Comparison of ENCODE assay signal across 8 cellular contexts in genomic region chr11:34468209-34468841, GRCh38. TPM values are rescaled to one million over a fixed set of nuclear protein-coding genes. Genes with fewer than 3 reads are reported as not detected.
DNase-seq lines count a peak whose midpoint lies in the region; ATAC-seq and TF ChIP-seq lines count a peak whose summit lies in the region.
"Had no signal": no experiment of that assay in that cellular context is flagged by ENCODE, and none has a peak within 500 bp of the region (broad histone marks: within the 10 kb centered on the region; RNA-seq: fewer than 3 reads in every experiment).

No MANE protein-coding gene starts in this region.

- ATAC-seq in HG02870 (IDR thresholded peaks at IDR 0.05; ENCODE audit: unreplicated experiment): no peak

- no peak overlapping the region for H3K27ac ChIP-seq in substantia nigra (ENCODE audit: low read depth, low read length, poor library complexity, severe bottlenecking)

- H3K4me1 Mint-ChIP-seq in activated CD4-positive, alpha-beta memory T cell treated with anti-CD3 and anti-CD28 coated beads, Interleukin-2, amount 10 ng/mL, durations not matched to agents 7 days and 5 days: peaks cover 6% of the 10 kb centered on the region
- H3K4me1 Mint-ChIP-seq in glutamatergic neuron (ENCODE audit: low read depth, unreplicated experiment): no peaks in the 10 kb centered on the region

- no peaks in the 10 kb centered on the region for H3K27me3 Mint-ChIP-seq in activated CD4-positive, alpha-beta memory T cell treated with anti-CD3 and anti-CD28 coated beads, Interleukin-2, amount 10 ng/mL, durations not matched to agents 7 days and 5 days
- no peaks in the 10 kb centered on the region for H3K27me3 Mint-ChIP-seq in glutamatergic neuron (ENCODE audit: unreplicated experiment)

- DNase-seq in GM10266 (ENCODE audit: extremely low spot score) (peak; percentile 27), glutamatergic neuron (no peak), substantia nigra (lab: John Stamatoyannopoulos, UW) (no peak)
- DNase-seq in activated CD4-positive, alpha-beta memory T cell treated with anti-CD3 and anti-CD28 coated beads, Interleukin-2, amount 10 ng/mL, durations not matched to agents 7 days and 5 days: peak; percentile 56
- peak; percentile 24 for DNase-seq in stimulated activated CD8-positive, alpha-beta memory T cell treated with anti-CD3 and anti-CD28 coated beads, Interleukin-4, amount 100 ng/mL, for 24 hours (ENCODE audit: low read depth)

- no peak overlapping the region for H3K4me3 Mint-ChIP-seq in activated CD4-positive, alpha-beta memory T cell treated with anti-CD3 and anti-CD28 coated beads, Interleukin-2, amount 10 ng/mL, durations not matched to agents 7 days and 5 days
- H3K4me3 Mint-ChIP-seq in glutamatergic neuron (ENCODE audit: unreplicated experiment): no peak overlapping the region

- CTCF ChIA-PET in activated CD4-positive, alpha-beta memory T cell treated with anti-CD3 and anti-CD28 coated beads, Interleukin-2, amount 10 ng/mL, durations not matched to agents 7 days and 5 days (lab: Charles Lee): interaction anchor here (0.6 to 2.7 kb wide), 27 partner anchors 8 to 660 kb away, joined by 3 to 19 read pairs (median 4); partner anchors contain the start of genes ABTB2 and CAT

- TF ChIP-seq CTCF in GM10266 (IDR thresholded peaks at IDR 0.05; ENCODE audit: control insufficient read depth, insufficient read depth, low read depth, missing control alignments) (peak; percentile 52), LNCAP (IDR thresholded peaks at IDR 0.05) (peak; percentile 94), glutamatergic neuron (IDR thresholded peaks at IDR 0.05; ENCODE audit: partially characterized antibody, unreplicated experiment) (peak; percentile 19)

- H3K27ac Mint-ChIP-seq in activated CD4-positive, alpha-beta memory T cell treated with anti-CD3 and anti-CD28 coated beads, Interleukin-2, amount 10 ng/mL, durations not matched to agents 7 days and 5 days: no peak overlapping the region
- no peak overlapping the region for H3K27ac Mint-ChIP-seq in glutamatergic neuron (ENCODE audit: unreplicated experiment)

- POLR2A ChIA-PET in activated CD4-positive, alpha-beta memory T cell treated with anti-CD3 and anti-CD28 coated beads, Interleukin-2, amount 10 ng/mL, durations not matched to agents 7 days and 5 days (lab: Charles Lee): interaction anchor here (1.2 kb wide), 1 partner anchor 30 kb away, joined by 3 read pairs; the partner anchor contains the start of gene CAT

- H3K36me3 Mint-ChIP-seq in activated CD4-positive, alpha-beta memory T cell treated with anti-CD3 and anti-CD28 coated beads, Interleukin-2, amount 10 ng/mL, durations not matched to agents 7 days and 5 days (ENCODE audit: low read depth): peaks cover 38% of the 10 kb centered on the region
- H3K36me3 Mint-ChIP-seq in glutamatergic neuron (ENCODE audit: unreplicated experiment): peaks cover 32% of the 10 kb centered on the region

- H3K9me3 Mint-ChIP-seq in activated CD4-positive, alpha-beta memory T cell treated with anti-CD3 and anti-CD28 coated beads, Interleukin-2, amount 10 ng/mL, durations not matched to agents 7 days and 5 days: peaks cover 10% of the 10 kb centered on the region
- peaks cover 6% of the 10 kb centered on the region for H3K9me3 Mint-ChIP-seq in glutamatergic neuron (ENCODE audit: unreplicated experiment)

RNA-seq across cellular contexts. Expression of gene CAT, which starts 29.6 kb away (rescaled TPM):
- 10 to 100 TPM; 32.5 to 34.3 TPM for total RNA-seq in activated CD4-positive, alpha-beta memory T cell treated with anti-CD3 and anti-CD28 coated beads, Interleukin-2, amount 10 ng/mL, durations not matched to agents 7 days and 5 days
- total RNA-seq in glutamatergic neuron (ENCODE audit: unreplicated experiment): 22.9 TPM

RNA-seq across cellular contexts. Expression of gene ELF5, which starts 45.3 kb away (rescaled TPM):
- not detected for total RNA-seq in activated CD4-positive, alpha-beta memory T cell treated with anti-CD3 and anti-CD28 coated beads, Interleukin-2, amount 10 ng/mL, durations not matched to agents 7 days and 5 days
- total RNA-seq in glutamatergic neuron (ENCODE audit: unreplicated experiment): not detected
- total RNA-seq: activated CD8-positive, alpha-beta memory T cell treated with anti-CD3 and anti-CD28 coated beads for 36 hours had no signal

Comparison
In these comparisons a context has a peak if more than half of its experiments do, and no peak if none do; other contexts are left out.
1. DNase-seq: peak in GM10266 (single experiment), activated CD4-positive, alpha-beta memory T cell treated with anti-CD3 and anti-CD28 coated beads, Interleukin-2, amount 10 ng/mL, durations not matched to agents 7 days and 5 days (single experiment) and stimulated activated CD8-positive, alpha-beta memory T cell treated with anti-CD3 and anti-CD28 coated beads, Interleukin-4, amount 100 ng/mL, for 24 hours (single experiment); none in glutamatergic neuron (single experiment) and substantia nigra (0 of 49).
2. CTCF ChIP-seq: peak in every context shown above with its lines; median percentile 94 in LNCAP; 52 in GM10266; 19 in glutamatergic neuron.